ENCODE assay signal across 19 cellular contexts in the genomic region with DNA sequence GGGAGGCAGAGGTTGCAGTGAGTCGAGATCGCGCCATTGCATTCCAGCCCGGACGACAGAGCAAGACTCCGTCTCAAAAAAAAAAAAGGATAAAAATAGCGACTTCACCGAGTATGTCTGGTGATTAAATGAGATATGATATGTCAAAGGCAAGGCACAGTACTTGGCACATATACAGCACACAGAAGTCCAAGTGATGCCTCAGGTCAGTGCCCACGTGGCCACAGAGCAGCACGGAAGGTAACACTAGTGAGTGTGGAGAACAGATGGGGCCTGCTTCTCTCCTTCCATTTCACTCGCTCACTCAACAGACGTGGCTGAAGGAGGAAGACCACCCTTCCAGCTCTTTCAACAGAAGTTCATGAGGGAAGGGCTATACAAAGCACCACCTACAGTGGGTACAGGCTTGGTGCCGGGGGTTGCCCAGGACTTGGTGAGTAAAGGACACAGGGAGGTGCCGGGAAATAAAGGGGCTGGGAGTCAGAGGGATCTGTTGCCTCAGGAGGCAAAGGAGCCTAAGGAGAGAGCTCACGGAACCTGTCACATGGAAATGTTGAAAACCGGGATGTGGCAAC. TPM values are rescaled to one million over a fixed set of nuclear protein-coding genes. Genes with fewer than 3 reads are reported as not detected.
DNase-seq lines count a peak whose midpoint lies in the region; ATAC-seq, FAIRE-seq and TF ChIP-seq lines count a peak whose summit lies in the region.
"Had no signal": no experiment of that assay in that cellular context is flagged by ENCODE, and none has a peak within 500 bp of the region (broad histone marks: within the 10 kb centered on the region; RNA-seq: fewer than 3 reads in every experiment).

No MANE protein-coding gene starts in this region.

- H2BK12ac ChIP-seq in H1 (ENCODE audit: low read depth, low read length) = no peak overlapping the region

- H3K4me3 ChIP-seq in H1 (ENCODE audit: extremely low read depth in 1 of 4, insufficient read depth in 2 of 4, low read depth in 3 of 4, low read length in 4 of 4) = no peak overlapping the region
- no peak overlapping the region for H3K4me3 ChIP-seq in ovary
- no peak overlapping the region for H3K4me3 ChIP-seq in tibial nerve
- H3K4me3 ChIP-seq in SJCRH30 = no peak overlapping the region
- H3K4me3 ChIP-seq: GM12878 had no signal

- no peak for TF ChIP-seq POLR2A in H1 (IDR thresholded peaks at IDR 0.05; ENCODE audit: control extremely low read depth in 1 of 2, low read depth in 2 of 2, low read length in 2 of 2)
- no peak for TF ChIP-seq POLR2A in ovary (IDR thresholded peaks at IDR 0.05)
- TF ChIP-seq POLR2A in tibial nerve (IDR thresholded peaks at IDR 0.05) = no peak

- peaks cover 6 to 18% (median 13%) of the 10 kb centered on the region in 4 experiments for H3K4me1 ChIP-seq in H1 (replicated peaks in 1 of 4; ENCODE audit: control insufficient read depth in 3 of 4, insufficient read depth in 4 of 4, low read length in 3 of 4)
- H3K4me1 ChIP-seq in ovary (ENCODE audit: insufficient read depth) = peaks cover 59% of the 10 kb centered on the region
- H3K4me1 ChIP-seq in tibial nerve = peaks cover 8 to 98% (median 85%) of the 10 kb centered on the region in 4 donors
- H3K4me1 ChIP-seq in SJCRH30 = peaks cover 36% of the 10 kb centered on the region

- H4K8ac ChIP-seq in H1 (ENCODE audit: extremely low read depth, insufficient read depth, low read length) = no peak overlapping the region

- H3K23me2 ChIP-seq in H1 (ENCODE audit: low read depth, low read length) = no peaks in the 10 kb centered on the region; the same call in 1 of the 2 replicates

- 92% methylated on average over 10 of the region's 16 CpGs; no CpG with 5 or more reads in 1 of the 2 experiments for WGBS in H1 (ENCODE audit: extremely low coverage in 1 of 2, insufficient coverage in 1 of 2, insufficient read length in 1 of 2, insufficient replicate concordance in 2 of 2, low coverage in 1 of 2, low lambda C conversion rate in 2 of 2, missing lambda C conversion rate in 1 of 2), 2 experiments
- WGBS in ovary, 3 donors = 80 to 86% (median 82%) methylated on average over 16 of the region's 16 CpGs
- WGBS in tibial nerve, 2 donors = 65 to 69% methylated on average over 16 of the region's 16 CpGs

- H2AK5ac ChIP-seq in H1 (ENCODE audit: low read depth, low read length) = no peak overlapping the region

- H2BK5ac ChIP-seq in H1 (ENCODE audit: low read depth, low read length) = no peak overlapping the region

- H3K36me3 ChIP-seq in H1 (ENCODE audit: control insufficient read depth in 2 of 4, insufficient read depth in 4 of 4, low read length in 3 of 4) (no peaks in the 10 kb centered on the region), ovary (no peaks in the 10 kb centered on the region), tibial nerve (peaks cover 0 to 25% (median 0%) of the 10 kb centered on the region in 3 donors), SJCRH30 (peaks cover 15% of the 10 kb centered on the region; the same call in 1 of the 2 replicates)

- CTCF ChIA-PET in RWPE1 (lab: Yijun Ruan, JAX) (interaction anchor here (0.7 to 22.3 kb wide), 5 partner anchors 8 to 242 kb away, joined by 3 to 464 read pairs (median 4); a partner anchor contains a TSS), H1 (lab: Charles Lee; ENCODE audit: partially characterized antibody) (interaction anchor here (0.6 to 27.5 kb wide), 14 partner anchors 9 to 296 kb away, joined by 3 to 929 read pairs (median 4); a partner anchor contains a TSS)

- no peak overlapping the region for H2BK15ac ChIP-seq in H1 (ENCODE audit: low read length)

- H4K20me1 ChIP-seq in H1 (replicated peaks in 1 of 2; ENCODE audit: control insufficient read depth in 1 of 2, insufficient read depth in 2 of 2, low read length in 2 of 2) = no peaks in the 10 kb centered on the region

- no peak overlapping the region for H3K4ac ChIP-seq in H1 (replicated peaks; ENCODE audit: insufficient read length, low read depth, low read length)

- H2BK20ac ChIP-seq in H1 (ENCODE audit: low read length) = no peak overlapping the region

- H3K56ac ChIP-seq in H1 (replicated peaks; ENCODE audit: insufficient read length, low read depth, low read length) = no peak overlapping the region

- H3K9me3 ChIP-seq in H1 (ENCODE audit: insufficient read depth in 2 of 2, low read depth in 1 of 2, low read length in 1 of 2) (no peaks in the 10 kb centered on the region), ovary (no peaks in the 10 kb centered on the region), tibial nerve (no peaks in the 10 kb centered on the region), SJCRH30 (replicated peaks) (no peaks in the 10 kb centered on the region)

- no peak for DNase-seq in RWPE1 (ENCODE audit: low spot score)
- no peak for DNase-seq in H1 (ENCODE audit: low read depth in 1 of 2, low spot score in 2 of 2)
- no peak for DNase-seq in ovary
- DNase-seq in tibial nerve (ENCODE audit: low spot score in 2 of 2) = no peak
- no peak for DNase-seq in SJCRH30
- DNase-seq in urothelium cell line (ENCODE audit: low spot score) = no peak
- DNase-seq: activated CD4-positive, CD25-positive, alpha-beta regulatory T cell treated with anti-CD3 and anti-CD28 coated beads, Interleukin-2, amount 50 U/mL, for 72 hours; activated T-cell treated with anti-CD3 and anti-CD28 coated beads, Interleukin-2, amount 50 U/mL, for 72 hours; CD4-positive, alpha-beta memory T cell; DMS53; foreskin melanocyte; kidney glomerular epithelial cell; NCI-H1417 treated with DMSO at 0.1 percent for 48 hours; NCI-H524; stimulated activated CD4-positive, alpha-beta T cell treated with anti-CD3 and anti-CD28 coated beads, Interleukin-4, amount 100 ng/mL, for 24 hours; SW 1271 had no signal

- no peak for FAIRE-seq in H1 (lab: Jason Lieb, UNC)
- FAIRE-seq in urothelium cell line (lab: Jason Lieb, UNC) = no peak
- FAIRE-seq: GM12878, GM19239 had no signal

- no peak overlapping the region for H3K23ac ChIP-seq in H1 (ENCODE audit: insufficient read length)

- no peak overlapping the region for H4K91ac ChIP-seq in H1 (replicated peaks; ENCODE audit: insufficient read length, low read length)

- TF ChIP-seq EP300 in H1 (IDR thresholded peaks at IDR 0.05; ENCODE audit: borderline replicate concordance in 1 of 2, low read depth in 2 of 2, low read length in 2 of 2) = no peak
- TF ChIP-seq EP300 in ovary (IDR thresholded peaks at IDR 0.05) = no peak
- TF ChIP-seq EP300 in tibial nerve (IDR thresholded peaks at IDR 0.05) = no peak

- H3K18ac ChIP-seq in H1 (ENCODE audit: extremely low read depth, low read length) = 0 out of 2 replicates have a peak overlapping the region, but pooled peaks have one; percentile 25

- no peak for TF ChIP-seq RAD21 in H1 (IDR thresholded peaks at IDR 0.05 in 1 of 2, conservative IDR thresholded peaks at IDR 0.05 in 1 of 2; ENCODE audit: low read depth in 2 of 2, low read length in 2 of 2)

- H3K14ac ChIP-seq in H1 (ENCODE audit: insufficient read length) = no peak overlapping the region

- H3K27ac ChIP-seq in RWPE1 (peak overlapping the region; percentile 88), H1 (ENCODE audit: low read depth, low read length) (no peak overlapping the region), ovary (peak overlapping the region; percentile 33 to 82), tibial nerve (peak overlapping the region; percentile 88 to 98 (median 93)), SJCRH30 (no peak overlapping the region)

- H2BK120ac ChIP-seq in H1 (replicated peaks; ENCODE audit: low read depth, low read length) = no peak overlapping the region

- intact Hi-C loops in ovary (cut with DNase I) = loop anchor here in 1 of 4 donors (5.0 kb wide), 1 partner anchor 991 kb away; no protein-coding TSS in a partner anchor

- H3K27me3 ChIP-seq in H1 (replicated peaks in 1 of 4; ENCODE audit: control insufficient read depth in 3 of 4, extremely low read depth in 1 of 4, insufficient read depth in 3 of 4, low read length in 3 of 4) = no peaks in the 10 kb centered on the region
- H3K27me3 ChIP-seq in ovary = no peaks in the 10 kb centered on the region
- no peaks in the 10 kb centered on the region for H3K27me3 ChIP-seq in tibial nerve
- no peaks in the 10 kb centered on the region for H3K27me3 ChIP-seq in SJCRH30

- no peak overlapping the region for H2AFZ ChIP-seq in H1 (ENCODE audit: low read length)

- ATAC-seq in GM19463 (IDR thresholded peaks at IDR 0.05; ENCODE audit: unreplicated experiment) = no peak
- ATAC-seq: activated T-cell treated with anti-CD3 and anti-CD28 coated beads, Interleukin-2, amount 50 U/mL, for 72 hours had no signal

- no peaks in the 10 kb centered on the region for H3K79me2 ChIP-seq in H1 (ENCODE audit: control insufficient read depth in 1 of 2, insufficient read depth in 2 of 2, low read length in 2 of 2)

- H3K9ac ChIP-seq in H1 (replicated peaks in 1 of 4; ENCODE audit: extremely low read depth in 1 of 4, low read depth in 3 of 4, low read length in 3 of 4) = no peak overlapping the region

- TF ChIP-seq CTCF in RWPE1 (conservative IDR thresholded peaks at IDR 0.05; ENCODE audit: low read depth) = no peak
- no peak for TF ChIP-seq CTCF in H1 (IDR thresholded peaks at IDR 0.05; ENCODE audit: control extremely low read depth in 1 of 3, insufficient read depth in 1 of 3, low read depth in 1 of 3, low read length in 3 of 3)
- TF ChIP-seq CTCF in ovary (IDR thresholded peaks at IDR 0.05) = no peak
- TF ChIP-seq CTCF in tibial nerve (IDR thresholded peaks at IDR 0.05) = no peak

- no peaks in the 10 kb centered on the region for H3K79me1 ChIP-seq in H1 (ENCODE audit: low read depth, low read length)

- POLR2A ChIA-PET in RWPE1 (lab: Yijun Ruan, JAX; ENCODE audit: low non-redundant PET) = interaction anchor here (0.5 kb wide), 1 partner anchor 153 kb away, joined by 3 read pairs; no protein-coding TSS in a partner anchor
- POLR2A ChIA-PET in H1 (lab: Charles Lee; ENCODE audit: partially characterized antibody) = interaction anchor here (0.8 to 6.9 kb wide), 3 partner anchors 10 to 15 kb away, joined by 3 to 52 read pairs (median 4); no protein-coding TSS in a partner anchor

- no peak overlapping the region for H4K5ac ChIP-seq in H1 (ENCODE audit: insufficient read length, low read depth, low read length)

- no peak overlapping the region for H3K4me2 ChIP-seq in H1 (ENCODE audit: insufficient read depth in 1 of 2, low read depth in 2 of 2, low read length in 2 of 2)

RNA-seq across cellular contexts. Expression of a gene that starts 8.9 kb away (rescaled TPM):
- 22.3 and 24.1 TPM in 2 replicates for total RNA-seq in H1 (2021; fragmentation: NEBNext Ultra II Directional; extraction: Animal tissue kit (Norgen Biotek cat#: 25700))
- 13.2 and 14.2 TPM in 2 replicates for polyA plus RNA-seq in H1 (2011; rRNA removed)
- polyA plus RNA-seq in H1 (2011; cell fraction: cytosol; rRNA removed) = 13.4 TPM
- polyA plus RNA-seq in H1 (2011; cell fraction: nucleus; rRNA removed) = 14.7 TPM
- polyA plus RNA-seq in H1 (2012, experiment 1 of 2) = 12.4 to 15.0 TPM (median 13.8 TPM) in 4 replicates
- 20.3 TPM for polyA plus RNA-seq in H1 (2012, experiment 2 of 2)
- 15.9 TPM for polyA plus RNA-seq in H1 (2013, experiment 1 of 2)
- polyA plus RNA-seq in H1 (2013, experiment 2 of 2) = 15.4 TPM
- 10.5 and 12.6 TPM in 2 replicates for polyA minus RNA-seq in H1 (2011; rRNA and poly(A)+ RNA removed)
- polyA minus RNA-seq in H1 (2011; cell fraction: cytosol; rRNA and poly(A)+ RNA removed) = 9.5 TPM
- polyA minus RNA-seq in H1 (2011; cell fraction: nucleus; rRNA and poly(A)+ RNA removed) = 9.3 TPM
- total RNA-seq in ovary = 100 to 1,000 TPM; 205 to 767 (median 274) TPM
- 100 to 1,000 TPM; 270 to 783 TPM for polyA plus RNA-seq in ovary
- total RNA-seq in tibial nerve = 1,000 to 10,000 TPM in 3 of 4 donors, 100 to 1,000 TPM in 1; 548 to 1,751 (median 1,444) TPM
- 80.6 and 84.6 TPM in 2 replicates for total RNA-seq in SJCRH30 (2014; rRNA removed; shearing (Covaris generic))

RNA-seq across cellular contexts. Expression of a gene that starts 29.0 kb away (rescaled TPM):
- total RNA-seq in H1 (2021; fragmentation: NEBNext Ultra II Directional; extraction: Animal tissue kit (Norgen Biotek cat#: 25700)) = 27.5 and 27.7 TPM in 2 replicates
- polyA plus RNA-seq in H1 (2011; rRNA removed) (25.5 and 42.8 TPM in 2 replicates), ovary (10 to 100 TPM in 1 of 2 donors, 1 to 10 TPM in 1; 4.7 to 17.5 TPM)
- polyA plus RNA-seq in H1 (2011; cell fraction: cytosol; rRNA removed) = 54.2 TPM
- 49.9 TPM for polyA plus RNA-seq in H1 (2011; cell fraction: nucleus; rRNA removed)
- polyA plus RNA-seq in H1 (2012, experiment 1 of 2) = 20.2 to 38.8 TPM (median 34.1 TPM) in 4 replicates
- polyA plus RNA-seq in H1 (2012, experiment 2 of 2) = 27.9 TPM
- polyA plus RNA-seq in H1 (2013, experiment 1 of 2) = 10.0 TPM
- 11.0 TPM for polyA plus RNA-seq in H1 (2013, experiment 2 of 2)
- 10.2 and 11.8 TPM in 2 replicates for polyA minus RNA-seq in H1 (2011; rRNA and poly(A)+ RNA removed)
- 26.1 TPM for polyA minus RNA-seq in H1 (2011; cell fraction: cytosol; rRNA and poly(A)+ RNA removed)
- 40.8 TPM for polyA minus RNA-seq in H1 (2011; cell fraction: nucleus; rRNA and poly(A)+ RNA removed)
- total RNA-seq in ovary (10 to 100 TPM; 21.7 to 38.2 (median 29.0) TPM), tibial nerve (100 to 1,000 TPM; 243 to 301 (median 271) TPM)
- total RNA-seq in SJCRH30 (2014; rRNA removed; shearing (Covaris generic)) = 30.8 and 33.9 TPM in 2 replicates

RNA-seq across cellular contexts. Expression of a gene that starts 40.9 kb away (rescaled TPM):
- total RNA-seq in H1 (2021; fragmentation: NEBNext Ultra II Directional; extraction: Animal tissue kit (Norgen Biotek cat#: 25700)) = 42.7 and 43.6 TPM in 2 replicates
- polyA plus RNA-seq in H1 (2011; rRNA removed) = 9.9 and 12.2 TPM in 2 replicates
- polyA plus RNA-seq in H1 (2011; cell fraction: cytosol; rRNA removed) = 6.1 TPM
- polyA plus RNA-seq in H1 (2011; cell fraction: nucleus; rRNA removed) = 21.8 TPM
- 18.4 to 24.2 TPM (median 23.3 TPM) in 4 replicates for polyA plus RNA-seq in H1 (2012, experiment 1 of 2)
- polyA plus RNA-seq in H1 (2012, experiment 2 of 2) = 6.4 TPM
- 16.4 TPM for polyA plus RNA-seq in H1 (2013, experiment 1 of 2)
- polyA plus RNA-seq in H1 (2013, experiment 2 of 2) = 14.6 TPM
- 23.8 and 26.1 TPM in 2 replicates for polyA minus RNA-seq in H1 (2011; rRNA and poly(A)+ RNA removed)
- polyA minus RNA-seq in H1 (2011; cell fraction: cytosol; rRNA and poly(A)+ RNA removed) = 24.7 TPM
- polyA minus RNA-seq in H1 (2011; cell fraction: nucleus; rRNA and poly(A)+ RNA removed) = 27.6 TPM
- total RNA-seq in ovary = 10 to 100 TPM in 4 of 7 donors, 1 to 10 TPM in 3; 6.2 to 19.6 (median 11.3) TPM
- 10 to 100 TPM in 1 of 2 donors, 1 to 10 TPM in 1; 3.4 to 17.3 TPM for polyA plus RNA-seq in ovary
- 10 to 100 TPM; 22.9 to 49.2 (median 34.2) TPM for total RNA-seq in tibial nerve
- total RNA-seq in SJCRH30 (2014; rRNA removed; shearing (Covaris generic)) = 63.8 and 68.2 TPM in 2 replicates

Comparison
In these comparisons a context has a peak if more than half of its experiments do, and no peak if none do; other contexts are left out.
1. H3K27ac ChIP-seq: peak in RWPE1 (single experiment), ovary (2 of 2) and tibial nerve (4 of 4); none in H1 (single experiment) and SJCRH30 (single experiment).